Comparison of ENCODE assay signal across 1 cellular context in the genomic region with DNA sequence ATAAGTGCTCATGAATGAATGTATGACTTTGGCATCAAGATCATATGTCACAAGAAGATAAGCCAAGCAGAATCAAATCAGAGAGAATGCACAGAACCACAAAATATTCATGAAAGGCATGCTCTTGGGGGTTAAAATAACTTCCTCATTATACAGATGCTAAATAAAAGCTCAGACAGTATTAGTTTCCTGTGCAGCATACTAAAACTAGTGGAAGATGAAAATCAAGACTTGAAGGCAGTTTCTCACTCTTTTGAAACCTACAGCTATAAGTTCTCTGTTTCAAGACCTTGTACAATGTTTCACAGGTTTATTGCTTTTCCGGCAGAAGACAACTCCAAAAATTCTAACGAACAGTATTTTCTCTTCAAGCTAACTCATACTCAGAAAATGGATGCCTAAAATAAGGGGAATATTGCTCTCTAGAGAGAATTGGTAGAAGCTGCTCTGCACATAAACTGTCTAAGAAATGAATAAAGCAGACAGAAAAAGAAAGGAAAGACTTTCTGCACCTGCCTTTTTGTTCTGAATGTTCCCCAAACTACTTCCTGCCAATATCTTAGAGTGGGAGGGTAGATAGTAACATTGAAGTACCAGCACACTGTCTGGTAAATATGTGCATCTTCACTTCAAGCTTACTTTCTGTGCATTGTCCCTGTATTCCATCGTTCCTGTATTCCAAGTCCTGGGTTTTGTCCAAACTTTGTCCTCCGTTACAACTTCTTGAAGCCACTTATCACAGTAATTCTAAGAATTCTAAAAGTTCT.
TF ChIP-seq lines count a peak whose summit lies in the region.

No MANE protein-coding gene starts in this region.

TF ChIP-seq in GM12878, 131 proteins besides CTCF, POLR2A, EP300 and RAD21:
- no peak for TF ChIP-seq ESRRA (IDR thresholded peaks at IDR 0.05; ENCODE audit: low read length)
- no peak for TF ChIP-seq TCF3 (IDR thresholded peaks at IDR 0.05; ENCODE audit: borderline replicate concordance, insufficient read depth, low read depth, low read length)
- no peak for TF ChIP-seq SREBF1 (IDR thresholded peaks at IDR 0.05; ENCODE audit: low read length)
- no peak for TF ChIP-seq MTA2 (IDR thresholded peaks at IDR 0.05; ENCODE audit: low read depth)
- TF ChIP-seq PAX5 (IDR thresholded peaks at IDR 0.05; ENCODE audit: borderline replicate concordance, low read depth, low read length) = no peak
- no peak for TF ChIP-seq NFYA (IDR thresholded peaks at IDR 0.05; ENCODE audit: borderline replicate concordance, low read depth, low read length)
- TF ChIP-seq HCFC1 (IDR thresholded peaks at IDR 0.05; ENCODE audit: low read length) = no peak
- no peak for TF ChIP-seq TBL1XR1 (IDR thresholded peaks at IDR 0.05; ENCODE audit: low read depth, low read length)
- TF ChIP-seq CBX5 (IDR thresholded peaks at IDR 0.05; ENCODE audit: low read depth) = no peak
- no peak for TF ChIP-seq SMAD1 (IDR thresholded peaks at IDR 0.05; ENCODE audit: low read depth, partially characterized antibody)
- TF ChIP-seq NFIC (IDR thresholded peaks at IDR 0.05; ENCODE audit: low read depth, low read length) = no peak
- TF ChIP-seq CBFB (IDR thresholded peaks at IDR 0.05; ENCODE audit: low read depth) = no peak
- no peak for TF ChIP-seq CREB1 (IDR thresholded peaks at IDR 0.05; ENCODE audit: low read depth)
